In genomic region chr11:24734742-24735141, GRCh38 we compare ENCODE assay signal across 1 cellular context.
TF ChIP-seq lines count a peak whose summit lies in the region.

No MANE protein-coding gene starts in this region.

TF ChIP-seq in WTC11, 78 proteins besides CTCF, POLR2A, EP300 and RAD21:
- TF ChIP-seq ARID4B (CRISPR knock-in tag; IDR thresholded peaks at IDR 0.05; ENCODE audit: borderline replicate concordance) (no peak), ZNF263 (CRISPR knock-in tag; IDR thresholded peaks at IDR 0.05; ENCODE audit: low read depth) (no peak), MYBL2 (CRISPR knock-in tag; IDR thresholded peaks at IDR 0.05) (no peak), SOX15 (CRISPR knock-in tag; IDR thresholded peaks at IDR 0.05) (no peak), ATF2 (CRISPR knock-in tag; IDR thresholded peaks at IDR 0.05; ENCODE audit: borderline replicate concordance, low read depth) (no peak), GABPB1 (CRISPR knock-in tag; IDR thresholded peaks at IDR 0.05) (no peak), PRRX2 (CRISPR knock-in tag; IDR thresholded peaks at IDR 0.05) (no peak), PRDM15 (CRISPR knock-in tag; IDR thresholded peaks at IDR 0.05) (no peak), RELA (CRISPR knock-in tag; IDR thresholded peaks at IDR 0.05; ENCODE audit: borderline replicate concordance) (no peak), E2F1 (CRISPR knock-in tag; IDR thresholded peaks at IDR 0.05) (no peak), ZMAT4 (CRISPR knock-in tag; IDR thresholded peaks at IDR 0.05) (no peak), ZNF512 (CRISPR knock-in tag; IDR thresholded peaks at IDR 0.05; ENCODE audit: borderline replicate concordance) (no peak), PREB (CRISPR knock-in tag; IDR thresholded peaks at IDR 0.05; ENCODE audit: borderline replicate concordance) (no peak), EMX1 (CRISPR knock-in tag; IDR thresholded peaks at IDR 0.05) (no peak), IRF2 (CRISPR knock-in tag; IDR thresholded peaks at IDR 0.05; ENCODE audit: borderline replicate concordance, low read depth) (no peak)
